Comparison of ENCODE assay signal across 2 cellular contexts in genomic region chr17:44262654-44263225, GRCh38.
TF ChIP-seq lines count a peak whose summit lies in the region.

No MANE protein-coding gene starts in this region.

TF ChIP-seq in IMR-90, 13 proteins besides CTCF, POLR2A, EP300 and RAD21:
- TF ChIP-seq MXI1 (IDR thresholded peaks at IDR 0.05; ENCODE audit: borderline replicate concordance, low read depth, low read length): no peak
- TF ChIP-seq ELK1 (IDR thresholded peaks at IDR 0.05; ENCODE audit: borderline replicate concordance, low read depth, low read length): no peak
- no peak for TF ChIP-seq MAFK (IDR thresholded peaks at IDR 0.05; ENCODE audit: low read depth, low read length)
- no peak for TF ChIP-seq NFE2L2 (IDR thresholded peaks at IDR 0.05; ENCODE audit: low read depth, low read length)
- TF ChIP-seq FOS (IDR thresholded peaks at IDR 0.05; ENCODE audit: low read depth, low read length): no peak
- TF ChIP-seq CEBPB (IDR thresholded peaks at IDR 0.05; ENCODE audit: low read depth, low read length): no peak
- TF ChIP-seq RFX5 (IDR thresholded peaks at IDR 0.05; ENCODE audit: low read depth, low read length): no peak
- TF ChIP-seq CHD1 (IDR thresholded peaks at IDR 0.05; ENCODE audit: low read depth, low read length): no peak
- no peak for TF ChIP-seq BHLHE40 (IDR thresholded peaks at IDR 0.05; ENCODE audit: low read depth, low read length)
- TF ChIP-seq MAZ (IDR thresholded peaks at IDR 0.05; ENCODE audit: borderline replicate concordance, low read depth, low read length): no peak
- TF ChIP-seq USF2 (IDR thresholded peaks at IDR 0.05; ENCODE audit: low read depth, low read length): no peak
- TF ChIP-seq RCOR1 (IDR thresholded peaks at IDR 0.05; ENCODE audit: insufficient replicate concordance, low read length): no peak
- no peak for TF ChIP-seq SMC3 (IDR thresholded peaks at IDR 0.05; ENCODE audit: low read depth, low read length)
TF ChIP-seq in IMR-90: peak in this region for 0.

TF ChIP-seq in H1, 55 proteins besides CTCF, POLR2A, EP300 and RAD21:
- no peak for TF ChIP-seq ZNF274 (IDR thresholded peaks at IDR 0.05; ENCODE audit: borderline replicate concordance, extremely low read depth, low read length)
- no peak for TF ChIP-seq SIRT6 (IDR thresholded peaks at IDR 0.05; ENCODE audit: low read length)
- no peak for TF ChIP-seq EGR1 (IDR thresholded peaks at IDR 0.05; ENCODE audit: borderline replicate concordance, low read depth, low read length)
- TF ChIP-seq JUN (IDR thresholded peaks at IDR 0.05; ENCODE audit: low read depth, low read length): no peak
- TF ChIP-seq YY1 (IDR thresholded peaks at IDR 0.05; ENCODE audit: low read depth, low read length): no peak
- TF ChIP-seq HDAC2 (IDR thresholded peaks at IDR 0.05; ENCODE audit: borderline replicate concordance in 1 of 2, low read depth in 2 of 2, low read length in 2 of 2): no peak
- no peak for TF ChIP-seq SAP30 (IDR thresholded peaks at IDR 0.05; ENCODE audit: insufficient read depth, insufficient replicate concordance, low read length)
- no peak for TF ChIP-seq KDM4A (IDR thresholded peaks at IDR 0.05; ENCODE audit: low read depth, low read length, severe bottlenecking)
- TF ChIP-seq CHD2 (IDR thresholded peaks at IDR 0.05; ENCODE audit: low read length): no peak
- no peak for TF ChIP-seq USF2 (IDR thresholded peaks at IDR 0.05; ENCODE audit: low read length)
- no peak for TF ChIP-seq JUND (IDR thresholded peaks at IDR 0.05; ENCODE audit: low read length)
- TF ChIP-seq BRCA1 (IDR thresholded peaks at IDR 0.05; ENCODE audit: low read depth, low read length): no peak
- TF ChIP-seq KDM5A (IDR thresholded peaks at IDR 0.05; ENCODE audit: low read length): no peak
- no peak for TF ChIP-seq CREB1 (IDR thresholded peaks at IDR 0.05)
- TF ChIP-seq, protein P1, sequence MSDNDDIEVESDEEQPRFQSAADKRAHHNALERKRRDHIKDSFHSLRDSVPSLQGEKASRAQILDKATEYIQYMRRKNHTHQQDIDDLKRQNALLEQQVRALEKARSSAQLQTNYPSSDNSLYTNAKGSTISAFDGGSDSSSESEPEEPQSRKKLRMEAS (IDR thresholded peaks at IDR 0.05): no peak
- no peak for TF ChIP-seq E2F6 (IDR thresholded peaks at IDR 0.05)
- TF ChIP-seq SRF (IDR thresholded peaks at IDR 0.05; ENCODE audit: low read depth, low read length): no peak
